ENCODE assay signal across 22 cellular contexts in the genomic region with DNA sequence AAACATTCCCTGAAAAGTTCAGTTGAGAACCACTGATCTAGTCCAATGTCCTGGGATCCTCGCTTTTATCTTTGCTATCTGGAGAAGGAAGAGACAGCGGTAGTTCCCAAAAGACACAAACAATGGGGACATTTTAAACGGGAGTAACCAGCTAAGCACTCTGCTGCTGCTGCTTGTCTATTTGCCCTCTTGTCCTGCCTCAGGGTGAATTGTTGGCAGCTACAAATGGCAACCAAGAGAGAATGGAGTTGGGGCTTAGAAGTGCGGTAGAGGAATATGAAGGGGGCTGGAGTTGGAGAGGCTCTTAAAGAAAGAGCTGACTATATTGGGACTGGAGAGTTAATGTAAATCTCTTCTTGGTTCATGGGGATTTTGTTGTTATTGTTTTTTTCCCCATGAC. TPM values are rescaled to one million over a fixed set of nuclear protein-coding genes. Genes with fewer than 3 reads are reported as not detected.
DNase-seq lines count a peak whose midpoint lies in the region; ATAC-seq and TF ChIP-seq lines count a peak whose summit lies in the region.
"Had no signal": no experiment of that assay in that cellular context is flagged by ENCODE, and none has a peak within 500 bp of the region (broad histone marks: within the 10 kb centered on the region; RNA-seq: fewer than 3 reads in every experiment).

No MANE protein-coding gene starts in this region.

- no peaks in the 10 kb centered on the region for H3K27me3 ChIP-seq in ascending aorta
- no peaks in the 10 kb centered on the region for H3K27me3 ChIP-seq in upper lobe of left lung
- H3K27me3 ChIP-seq: BLaER1 had no signal

- H3K9me3 ChIP-seq in ascending aorta (no peaks in the 10 kb centered on the region), upper lobe of left lung (no peaks in the 10 kb centered on the region)
- H3K9me3 ChIP-seq: BLaER1, HAP-1 had no signal

- peaks cover 3% of the 10 kb centered on the region for H3K36me3 Mint-ChIP-seq in neural crest cell (ENCODE audit: low read depth)
- H3K36me3 Mint-ChIP-seq: CD4-positive, CD25-positive, alpha-beta regulatory T cell had no signal

- H3K4me1 ChIP-seq in ascending aorta, result no peaks in the 10 kb centered on the region
- no peaks in the 10 kb centered on the region for H3K4me1 ChIP-seq in upper lobe of left lung
- H3K4me1 ChIP-seq: BLaER1, HAP-1 had no signal

- no peak for TF ChIP-seq CTCF in NB4 (IDR thresholded peaks at IDR 0.05; ENCODE audit: low read depth, low read length)
- TF ChIP-seq CTCF in neural crest cell (conservative IDR thresholded peaks at IDR 0.05), result no peak
- TF ChIP-seq CTCF in ascending aorta (IDR thresholded peaks at IDR 0.05), result no peak
- TF ChIP-seq CTCF in upper lobe of left lung (IDR thresholded peaks at IDR 0.05), result no peak

- no peaks in the 10 kb centered on the region for H3K27me3 Mint-ChIP-seq in neural crest cell (ENCODE audit: low read depth)
- H3K27me3 Mint-ChIP-seq: B cell; CD4-positive, CD25-positive, alpha-beta regulatory T cell had no signal

- no peak overlapping the region for H3K4me3 ChIP-seq in NB4 (ENCODE audit: low read depth, low read length)
- no peak overlapping the region for H3K4me3 ChIP-seq in ascending aorta
- H3K4me3 ChIP-seq in upper lobe of left lung, result no peak overlapping the region
- H3K4me3 ChIP-seq: BLaER1, HAP-1 had no signal

- TF ChIP-seq POLR2A in NB4 (IDR thresholded peaks at IDR 0.05; ENCODE audit: extremely low read depth, insufficient read length) (no peak), upper lobe of left lung (IDR thresholded peaks at IDR 0.05) (no peak)

- H3K4me3 Mint-ChIP-seq in neural crest cell, result peak overlapping the region; percentile 31
- H3K4me3 Mint-ChIP-seq: B cell; CD4-positive, CD25-positive, alpha-beta regulatory T cell; CD8-positive, alpha-beta T cell; HFFc6 had no signal

- TF ChIP-seq EP300 in upper lobe of left lung (IDR thresholded peaks at IDR 0.05), result no peak

- peak overlapping the region; percentile 8 for H3K27ac Mint-ChIP-seq in neural crest cell (ENCODE audit: unreplicated experiment)
- H3K27ac Mint-ChIP-seq: B cell; CD4-positive, CD25-positive, alpha-beta regulatory T cell; CD8-positive, alpha-beta T cell; HFFc6 had no signal

- intact Hi-C loops in ascending aorta (cut with DNase I), result no loop called here

- H3K36me3 ChIP-seq in ascending aorta (peaks cover 16 to 27% of the 10 kb centered on the region in 2 donors), upper lobe of left lung (peaks cover 5 to 23% (median 19%) of the 10 kb centered on the region in 4 donors)

- DNase-seq in COLO829 (ENCODE audit: low spot score), result peak; percentile 54
- DNase-seq in NB4 (ENCODE audit: low read depth), result peak; percentile 1
- peak; percentile 71 for DNase-seq in foreskin melanocyte
- DNase-seq in neural crest cell (ENCODE audit: low read depth, low spot score), result no peak
- no peak for DNase-seq in ascending aorta (ENCODE audit: low spot score in 2 of 2)
- no peak for DNase-seq in inferior parietal cortex (ENCODE audit: extremely low spot score)
- DNase-seq in upper lobe of left lung, result no peak
- DNase-seq: CD4-positive, CD25-positive, alpha-beta regulatory T cell; CD8-positive, alpha-beta T cell; DMS 273 treated with DMSO at 0.1 percent for 48 hours; DMS79; EL; GF-D8; GOT3; HFFc6 had no signal

- H3K4me1 Mint-ChIP-seq in neural crest cell, result peaks cover 12% of the 10 kb centered on the region
- H3K4me1 Mint-ChIP-seq: B cell had no signal

- WGBS in upper lobe of left lung, 2 donors, result 69 to 76% methylated on average over 4 of the region's 4 CpGs

- ATAC-seq in upper lobe of left lung (ENCODE audit: low FRiP score in 2 of 2), result no peak
- no peak for ATAC-seq in activated CD4-positive, CD25-positive, alpha-beta regulatory T cell treated with anti-CD3 and anti-CD28 coated beads, Interleukin-2, amount 50 U/mL, for 24 hours
- ATAC-seq: CD8-positive, alpha-beta T cell had no signal

- no peak overlapping the region for H3K27ac ChIP-seq in ascending aorta
- H3K27ac ChIP-seq in upper lobe of left lung, result no peak overlapping the region
- H3K27ac ChIP-seq: 22Rv1, BLaER1, C4-2B had no signal

- H3K9me3 Mint-ChIP-seq in neural crest cell, result peaks cover 4% of the 10 kb centered on the region
- H3K9me3 Mint-ChIP-seq: CD4-positive, CD25-positive, alpha-beta regulatory T cell; CD8-positive, alpha-beta T cell; HFFc6 had no signal

RNA-seq across cellular contexts. Expression of a gene that starts 6.5 kb away (rescaled TPM):
- 16.6 and 17.0 TPM in 2 replicates for total RNA-seq in neural crest cell
- total RNA-seq in ascending aorta, result 3.5 TPM
- 1 to 10 TPM; 4.2 to 9.7 (median 8.6) TPM for total RNA-seq in upper lobe of left lung

RNA-seq across cellular contexts. Expression of a gene that starts 12.8 kb away (rescaled TPM):
- total RNA-seq in neural crest cell (0.41 and 2.2 TPM in 2 replicates), ascending aorta (32.8 TPM), upper lobe of left lung (10 to 100 TPM in 1 of 6 donors, 1 to 10 TPM in 5; 1.3 to 11.5 (median 1.6) TPM)
- total RNA-seq: G401 had no signal

RNA-seq across cellular contexts. Expression of a gene that starts 16.4 kb away (rescaled TPM):
- total RNA-seq in neural crest cell, result 3.3 and 3.5 TPM in 2 replicates
- 4.0 TPM for total RNA-seq in ascending aorta
- 10 to 100 TPM in 1 of 6 donors, 1 to 10 TPM in 5; 3.9 to 31.4 (median 5.5) TPM for total RNA-seq in upper lobe of left lung

RNA-seq across cellular contexts. Expression of a gene that starts 16.6 kb away (rescaled TPM):
- total RNA-seq in neural crest cell, result 49.7 and 55.3 TPM in 2 replicates
- total RNA-seq in ascending aorta, result 82.0 TPM
- 100 to 1,000 TPM; 109 to 176 (median 155) TPM for total RNA-seq in upper lobe of left lung

RNA-seq across cellular contexts. Expression of a gene that starts 17.2 kb away (rescaled TPM):
- total RNA-seq in neural crest cell, result 4.5 and 4.8 TPM in 2 replicates
- total RNA-seq in ascending aorta, result 6.8 TPM
- 1 to 10 TPM; 2.4 to 7.3 (median 3.9) TPM for total RNA-seq in upper lobe of left lung

Comparison
In these comparisons a context has a peak if more than half of its experiments do, and no peak if none do; other contexts are left out.
1. DNase-seq: peak in COLO829 (single experiment), NB4 (single experiment) and foreskin melanocyte (single experiment); none in neural crest cell (single experiment), ascending aorta (0 of 2), inferior parietal cortex (single experiment) and upper lobe of left lung (0 of 2).